In the genomic region with DNA sequence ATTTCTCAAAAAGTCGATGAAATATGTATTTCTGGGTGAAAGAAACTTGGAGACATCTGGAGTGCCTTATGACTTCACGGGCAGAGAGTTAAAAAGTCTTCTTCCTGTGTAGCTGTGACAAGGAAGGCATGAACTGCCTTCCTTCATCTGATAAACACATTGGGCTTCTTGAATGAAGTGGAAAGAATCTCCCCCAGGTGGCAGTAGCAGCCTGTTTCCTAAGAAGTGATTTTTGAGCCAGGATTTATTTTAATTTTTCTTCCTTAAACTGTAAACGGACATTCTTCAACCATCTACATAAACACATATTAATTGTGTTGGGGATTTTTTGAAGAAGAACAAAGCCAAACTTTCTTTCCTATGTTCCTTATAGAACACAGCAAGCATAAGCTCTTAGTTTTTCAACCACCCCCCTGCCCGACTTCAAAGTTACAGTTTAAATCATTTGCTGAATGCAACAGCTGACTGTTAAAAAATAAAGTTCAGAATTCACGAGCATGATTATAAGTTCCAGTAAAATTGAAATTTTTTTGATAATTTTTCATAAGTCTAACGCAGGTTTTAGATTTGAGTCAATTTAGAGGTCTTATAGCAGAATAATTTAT, we compare ENCODE assay signal across 7 cellular contexts. TPM values are rescaled to one million over a fixed set of nuclear protein-coding genes. Genes with fewer than 3 reads are reported as not detected.
DNase-seq lines count a peak whose midpoint lies in the region; ATAC-seq, FAIRE-seq and TF ChIP-seq lines count a peak whose summit lies in the region.

No MANE protein-coding gene starts in this region.

- H3K4me3 Mint-ChIP-seq in naive thymus-derived CD4-positive, alpha-beta T cell: no peak overlapping the region

- TF ChIP-seq RAD21 in H1 (IDR thresholded peaks at IDR 0.05 in 1 of 2, conservative IDR thresholded peaks at IDR 0.05 in 1 of 2; ENCODE audit: low read depth in 2 of 2, low read length in 2 of 2): peak; percentile 84 to 88

- no peaks in the 10 kb centered on the region for H3K36me3 Mint-ChIP-seq in naive thymus-derived CD4-positive, alpha-beta T cell

- CTCF ChIA-PET in Panc1 (lab: Charles Lee): interaction anchor here (0.6 kb wide), 1 partner anchor 34 kb away, joined by 3 read pairs; no protein-coding TSS in a partner anchor
- CTCF ChIA-PET in H1 (lab: Charles Lee; ENCODE audit: partially characterized antibody): interaction anchor here (0.6 to 4.5 kb wide), 29 partner anchors 9 to 1108 kb away, joined by 3 to 36 read pairs (median 4); no protein-coding TSS in a partner anchor
- CTCF ChIA-PET in naive thymus-derived CD4-positive, alpha-beta T cell (lab: Charles Lee): interaction anchor here (1.2 kb wide), 1 partner anchor 1367 kb away, joined by 5 read pairs; no protein-coding TSS in a partner anchor

- no peak overlapping the region for H4K8ac ChIP-seq in H1 (ENCODE audit: extremely low read depth, insufficient read depth, low read length)

- BruUV-seq in Panc1 (replicated peaks; lab: Mats Ljungman, UMichigan): no TSS peak

- no peak overlapping the region for H3K14ac ChIP-seq in H1 (ENCODE audit: insufficient read length)

- 55% methylated on average over 6 of the region's 6 CpGs; no CpG with 5 or more reads in 1 of the 2 experiments for WGBS in H1 (ENCODE audit: extremely low coverage in 1 of 2, insufficient coverage in 1 of 2, insufficient read length in 1 of 2, insufficient replicate concordance in 2 of 2, low coverage in 1 of 2, low lambda C conversion rate in 2 of 2, missing lambda C conversion rate in 1 of 2), 2 experiments

- POLR2A ChIA-PET in Panc1 (lab: Charles Lee): no interaction called here
- POLR2A ChIA-PET in H1 (lab: Charles Lee; ENCODE audit: partially characterized antibody): no interaction called here
- POLR2A ChIA-PET in naive thymus-derived CD4-positive, alpha-beta T cell (lab: Charles Lee): no interaction called here

- peaks cover 19 to 31% (median 24%) of the 10 kb centered on the region in 5 donors for H3K27me3 Mint-ChIP-seq in naive thymus-derived CD4-positive, alpha-beta T cell

- H3K4me1 ChIP-seq in Panc1 (ENCODE audit: control insufficient read depth, insufficient read depth, low read length): no peaks in the 10 kb centered on the region
- no peaks in the 10 kb centered on the region for H3K4me1 ChIP-seq in H1 (replicated peaks in 1 of 4; ENCODE audit: control insufficient read depth in 3 of 4, insufficient read depth in 4 of 4, low read length in 3 of 4)
- H3K4me1 ChIP-seq in naive thymus-derived CD4-positive, alpha-beta T cell (ENCODE audit: control insufficient read depth in 2 of 2, insufficient read depth in 2 of 2, low read length in 2 of 2): no peaks in the 10 kb centered on the region

- H3K27ac ChIP-seq in Panc1 (ENCODE audit: low read length) (no peak overlapping the region), H1 (ENCODE audit: low read depth, low read length) (no peak overlapping the region), coronary artery (no peak overlapping the region)
- no peak overlapping the region for H3K27ac ChIP-seq in naive thymus-derived CD4-positive, alpha-beta T cell (ENCODE audit: low read depth, low read length)

- H2BK5ac ChIP-seq in H1 (ENCODE audit: low read depth, low read length): no peak overlapping the region

- H3K9me3 ChIP-seq in Panc1 (ENCODE audit: control insufficient read depth, insufficient read depth, low read depth, low read length): no peaks in the 10 kb centered on the region
- no peaks in the 10 kb centered on the region for H3K9me3 ChIP-seq in H1 (ENCODE audit: insufficient read depth in 2 of 2, low read depth in 1 of 2, low read length in 1 of 2)
- H3K9me3 ChIP-seq in naive thymus-derived CD4-positive, alpha-beta T cell (ENCODE audit: control insufficient read depth in 2 of 3, low read length in 3 of 3): no peaks in the 10 kb centered on the region

- no peak overlapping the region for H3K4me2 ChIP-seq in H1 (ENCODE audit: insufficient read depth in 1 of 2, low read depth in 2 of 2, low read length in 2 of 2)

- H3K79me1 ChIP-seq in H1 (ENCODE audit: low read depth, low read length): no peaks in the 10 kb centered on the region

- no peak overlapping the region for H2AFZ ChIP-seq in H1 (ENCODE audit: low read length)

- H2AK5ac ChIP-seq in H1 (ENCODE audit: low read depth, low read length): no peak overlapping the region

- intact Hi-C loops in Panc1 (cut with micrococcal nuclease; ENCODE audit: unreplicated experiment): loop anchor here (1.0 to 5.0 kb wide), 3 partner anchors 133 to 813 kb away; no protein-coding TSS in a partner anchor
- intact Hi-C loops in naive thymus-derived CD4-positive, alpha-beta T cell (cut with micrococcal nuclease): loop anchor here (1.0 to 2.0 kb wide), 3 partner anchors 133 to 1543 kb away; no protein-coding TSS in a partner anchor

- TF ChIP-seq CTCF in Panc1 (IDR thresholded peaks at IDR 0.05) (peak; percentile 71), H1 (IDR thresholded peaks at IDR 0.05; ENCODE audit: control extremely low read depth in 1 of 3, insufficient read depth in 1 of 3, low read depth in 1 of 3, low read length in 3 of 3) (peak in 2 of 3 experiments; percentile 60 to 72; a peak in 3 of 4 replicates), coronary artery (IDR thresholded peaks at IDR 0.05) (no peak)

- H4K91ac ChIP-seq in H1 (replicated peaks; ENCODE audit: insufficient read length, low read length): no peak overlapping the region

- H3K4me1 Mint-ChIP-seq in naive thymus-derived CD4-positive, alpha-beta T cell: peaks cover 0 to 5% (median 0%) of the 10 kb centered on the region in 7 donors

- DNase-seq in DMS53 (lab: John Stamatoyannopoulos, UW): peak; percentile 71
- peak; percentile 9 for DNase-seq in GM19239 (ENCODE audit: insufficient read length, low spot score)
- peak; percentile 25 for DNase-seq in Panc1 (ENCODE audit: low read depth, low spot score)
- peak in 1 of 2 experiments; percentile 17 for DNase-seq in H1 (ENCODE audit: low read depth in 1 of 2, low spot score in 2 of 2)
- DNase-seq in naive thymus-derived CD4-positive, alpha-beta T cell: peak in 5 of 9 donors; percentile 1 to 28 (median 1)
- no peak for DNase-seq in coronary artery (ENCODE audit: low spot score)

- no peak overlapping the region for H3K23ac ChIP-seq in H1 (ENCODE audit: insufficient read length)

- H2BK15ac ChIP-seq in H1 (ENCODE audit: low read length): no peak overlapping the region

- H2BK120ac ChIP-seq in H1 (replicated peaks; ENCODE audit: low read depth, low read length): no peak overlapping the region

- in situ Hi-C loops in Panc1 (cut with HindIII; ENCODE audit: low pct_unique_long_range_greater_than_20kb, low sequenced_read_pairs): no loop called here

- H2BK12ac ChIP-seq in H1 (ENCODE audit: low read depth, low read length): no peak overlapping the region

- no peaks in the 10 kb centered on the region for H3K9me3 Mint-ChIP-seq in naive thymus-derived CD4-positive, alpha-beta T cell

- no peak overlapping the region for H3K27ac Mint-ChIP-seq in naive thymus-derived CD4-positive, alpha-beta T cell

- H3K18ac ChIP-seq in H1 (ENCODE audit: extremely low read depth, low read length): no peak overlapping the region

- H3K36me3 ChIP-seq in Panc1 (ENCODE audit: control insufficient read depth, insufficient read depth, low read length) (no peaks in the 10 kb centered on the region), H1 (ENCODE audit: control insufficient read depth in 2 of 4, insufficient read depth in 4 of 4, low read length in 3 of 4) (no peaks in the 10 kb centered on the region)
- H3K36me3 ChIP-seq in naive thymus-derived CD4-positive, alpha-beta T cell (ENCODE audit: control insufficient read depth in 2 of 3, insufficient read depth in 3 of 3, low read length in 3 of 3): no peaks in the 10 kb centered on the region

- no peaks in the 10 kb centered on the region for H3K79me2 ChIP-seq in H1 (ENCODE audit: control insufficient read depth in 1 of 2, insufficient read depth in 2 of 2, low read length in 2 of 2)

- ATAC-seq in HG03520 (IDR thresholded peaks at IDR 0.05; ENCODE audit: unreplicated experiment) (peak; percentile 77), Panc1 (no peak)
- peak; percentile 60 for ATAC-seq in naive thymus-derived CD4-positive, alpha-beta T cell

- no peak overlapping the region for H3K9ac ChIP-seq in H1 (replicated peaks in 1 of 4; ENCODE audit: extremely low read depth in 1 of 4, low read depth in 3 of 4, low read length in 3 of 4)

- H3K27me3 ChIP-seq in Panc1 (ENCODE audit: control insufficient read depth, insufficient read depth, low read length): no peaks in the 10 kb centered on the region
- no peaks in the 10 kb centered on the region for H3K27me3 ChIP-seq in H1 (replicated peaks in 1 of 4; ENCODE audit: control insufficient read depth in 3 of 4, extremely low read depth in 1 of 4, insufficient read depth in 3 of 4, low read length in 3 of 4)
- H3K27me3 ChIP-seq in naive thymus-derived CD4-positive, alpha-beta T cell (ENCODE audit: control insufficient read depth in 2 of 2, insufficient read depth in 2 of 2, low read length in 2 of 2): no peaks in the 10 kb centered on the region

- no peak overlapping the region for H3K4ac ChIP-seq in H1 (replicated peaks; ENCODE audit: insufficient read length, low read depth, low read length)

- H3K4me3 ChIP-seq in Panc1 (ENCODE audit: low read depth in 2 of 2, low read length in 2 of 2) (no peak overlapping the region), H1 (ENCODE audit: extremely low read depth in 1 of 4, insufficient read depth in 2 of 4, low read depth in 3 of 4, low read length in 4 of 4) (no peak overlapping the region), coronary artery (no peak overlapping the region)
- no peak overlapping the region for H3K4me3 ChIP-seq in naive thymus-derived CD4-positive, alpha-beta T cell (ENCODE audit: low read length)

- H2BK20ac ChIP-seq in H1 (ENCODE audit: low read length): no peak overlapping the region

- H4K5ac ChIP-seq in H1 (ENCODE audit: insufficient read length, low read depth, low read length): no peak overlapping the region

- no peaks in the 10 kb centered on the region for H3K23me2 ChIP-seq in H1 (ENCODE audit: low read depth, low read length)

- FAIRE-seq in GM19239 (lab: Jason Lieb, UNC) (peak; percentile 81), H1 (lab: Jason Lieb, UNC) (peak; percentile 94)

- TF ChIP-seq EP300 in H1 (IDR thresholded peaks at IDR 0.05; ENCODE audit: borderline replicate concordance in 1 of 2, low read depth in 2 of 2, low read length in 2 of 2): no peak

- no peaks in the 10 kb centered on the region for H4K20me1 ChIP-seq in H1 (replicated peaks in 1 of 2; ENCODE audit: control insufficient read depth in 1 of 2, insufficient read depth in 2 of 2, low read length in 2 of 2)

- H3K56ac ChIP-seq in H1 (replicated peaks; ENCODE audit: insufficient read length, low read depth, low read length): no peak overlapping the region

- no peak for TF ChIP-seq POLR2A in H1 (IDR thresholded peaks at IDR 0.05; ENCODE audit: control extremely low read depth in 1 of 2, low read depth in 2 of 2, low read length in 2 of 2)

RNA-seq across cellular contexts. Expression of gene GIMD1, which starts 1.0 kb away (rescaled TPM):
- total RNA-seq in Panc1 (2021; ENCODE audit: unreplicated experiment): not detected
- polyA plus RNA-seq in Panc1 (2012; ENCODE audit: insufficient read length): not detected
- not detected in 2 replicates for total RNA-seq in H1 (2021; fragmentation: NEBNext Ultra II Directional; extraction: Animal tissue kit (Norgen Biotek cat#: 25700))
- polyA plus RNA-seq in H1 (2011; rRNA removed): not detected in 2 replicates
- not detected for polyA plus RNA-seq in H1 (2011; cell fraction: cytosol; rRNA removed)
- not detected for polyA plus RNA-seq in H1 (2011; cell fraction: nucleus; rRNA removed)
- not detected in 4 replicates for polyA plus RNA-seq in H1 (2012, experiment 1 of 2)
- not detected for polyA plus RNA-seq in H1 (2012, experiment 2 of 2)
- not detected for polyA plus RNA-seq in H1 (2013, experiment 1 of 2)
- not detected for polyA plus RNA-seq in H1 (2013, experiment 2 of 2)
- polyA minus RNA-seq in H1 (2011; rRNA and poly(A)+ RNA removed): not detected in 2 replicates
- not detected for polyA minus RNA-seq in H1 (2011; cell fraction: cytosol; rRNA and poly(A)+ RNA removed)
- not detected for polyA minus RNA-seq in H1 (2011; cell fraction: nucleus; rRNA and poly(A)+ RNA removed)
- not detected for total RNA-seq in naive thymus-derived CD4-positive, alpha-beta T cell
- not detected for polyA plus RNA-seq in naive thymus-derived CD4-positive, alpha-beta T cell

RNA-seq across cellular contexts. Expression of gene AIMP1, which starts 53.2 kb away (rescaled TPM):
- 45.8 TPM for total RNA-seq in Panc1 (2021; ENCODE audit: unreplicated experiment)
- polyA plus RNA-seq in Panc1 (2012; ENCODE audit: insufficient read length): 15.7 TPM
- 49.9 and 54.6 TPM in 2 replicates for total RNA-seq in H1 (2021; fragmentation: NEBNext Ultra II Directional; extraction: Animal tissue kit (Norgen Biotek cat#: 25700))
- 3.6 and 7.9 TPM in 2 replicates for polyA plus RNA-seq in H1 (2011; rRNA removed)
- polyA plus RNA-seq in H1 (2011; cell fraction: cytosol; rRNA removed): 17.2 TPM
- 1.9 TPM for polyA plus RNA-seq in H1 (2011; cell fraction: nucleus; rRNA removed)
- polyA plus RNA-seq in H1 (2012, experiment 1 of 2): 22.5 to 47.3 TPM (median 25.4 TPM) in 4 replicates
- polyA plus RNA-seq in H1 (2012, experiment 2 of 2): 3.7 TPM
- polyA plus RNA-seq in H1 (2013, experiment 1 of 2): 115 TPM
- polyA plus RNA-seq in H1 (2013, experiment 2 of 2): 144 TPM
- 3.2 TPM in 2 replicates for polyA minus RNA-seq in H1 (2011; rRNA and poly(A)+ RNA removed)
- polyA minus RNA-seq in H1 (2011; cell fraction: cytosol; rRNA and poly(A)+ RNA removed): 5.1 TPM
- polyA minus RNA-seq in H1 (2011; cell fraction: nucleus; rRNA and poly(A)+ RNA removed): 5.8 TPM
- 10 to 100 TPM; 44.2 to 59.2 (median 56.8) TPM for total RNA-seq in naive thymus-derived CD4-positive, alpha-beta T cell
- 10 to 100 TPM; 59.0 to 79.0 TPM for polyA plus RNA-seq in naive thymus-derived CD4-positive, alpha-beta T cell

RNA-seq across cellular contexts. Expression of gene TBCK, which starts 53.5 kb away (rescaled TPM):
- total RNA-seq in Panc1 (2021; ENCODE audit: unreplicated experiment): 15.1 TPM
- polyA plus RNA-seq in Panc1 (2012; ENCODE audit: insufficient read length): 6.2 TPM
- 16.0 and 18.7 TPM in 2 replicates for total RNA-seq in H1 (2021; fragmentation: NEBNext Ultra II Directional; extraction: Animal tissue kit (Norgen Biotek cat#: 25700))
- polyA plus RNA-seq in H1 (2011; rRNA removed): 10.2 and 10.5 TPM in 2 replicates
- 12.2 TPM for polyA plus RNA-seq in H1 (2011; cell fraction: cytosol; rRNA removed)
- 38.7 TPM for polyA plus RNA-seq in H1 (2011; cell fraction: nucleus; rRNA removed)
- 6.7 to 11.1 TPM (median 8.5 TPM) in 4 replicates for polyA plus RNA-seq in H1 (2012, experiment 1 of 2)
- polyA plus RNA-seq in H1 (2012, experiment 2 of 2): 0.75 TPM
- 7.9 TPM for polyA plus RNA-seq in H1 (2013, experiment 1 of 2)
- polyA plus RNA-seq in H1 (2013, experiment 2 of 2): 7.0 TPM
- polyA minus RNA-seq in H1 (2011; rRNA and poly(A)+ RNA removed): 39.5 and 49.2 TPM in 2 replicates
- polyA minus RNA-seq in H1 (2011; cell fraction: cytosol; rRNA and poly(A)+ RNA removed): 21.1 TPM
- 142 TPM for polyA minus RNA-seq in H1 (2011; cell fraction: nucleus; rRNA and poly(A)+ RNA removed)
- total RNA-seq in naive thymus-derived CD4-positive, alpha-beta T cell: 10 to 100 TPM; 41.3 to 70.7 (median 60.7) TPM
- 10 to 100 TPM; 29.5 to 33.0 TPM for polyA plus RNA-seq in naive thymus-derived CD4-positive, alpha-beta T cell
